Comparison of ENCODE assay signal across 1 cellular context in genomic region chr1:228452194-228453021, GRCh38.
TF ChIP-seq lines count a peak whose summit lies in the region.

No MANE protein-coding gene starts in this region.

TF ChIP-seq in HEK293, 187 proteins besides CTCF, POLR2A, EP300 and RAD21 (continued from another document):
- 0 out of 2 replicates have a peak, but pooled peaks have one; percentile 44 for TF ChIP-seq INSM2 (tag by site-specific recombination; IDR thresholded peaks at IDR 0.05)
- TF ChIP-seq ZBTB8A (tag by site-specific recombination; IDR thresholded peaks at IDR 0.05) = no peak
- no peak for TF ChIP-seq PRDM2 (tag by site-specific recombination; IDR thresholded peaks at IDR 0.05; ENCODE audit: borderline replicate concordance)
- TF ChIP-seq ZNF302 (tag by site-specific recombination; IDR thresholded peaks at IDR 0.05; ENCODE audit: low read depth) = no peak
- no peak for TF ChIP-seq ZNF140 (tag by site-specific recombination; IDR thresholded peaks at IDR 0.05)
- no peak for TF ChIP-seq YY1 (tag by site-specific recombination; IDR thresholded peaks at IDR 0.05)
- no peak for TF ChIP-seq ZNF354C (tag by site-specific recombination; IDR thresholded peaks at IDR 0.05; ENCODE audit: borderline replicate concordance, low read depth)
- no peak for TF ChIP-seq ZNF704 (tag by site-specific recombination; IDR thresholded peaks at IDR 0.05)
- no peak for TF ChIP-seq SP2 (tag by site-specific recombination; IDR thresholded peaks at IDR 0.05)
- TF ChIP-seq ZBTB20 (tag by site-specific recombination; IDR thresholded peaks at IDR 0.05) = no peak
- no peak for TF ChIP-seq SALL2 (tag by site-specific recombination; IDR thresholded peaks at IDR 0.05; ENCODE audit: borderline replicate concordance)
- TF ChIP-seq ZNF623 (tag by site-specific recombination; IDR thresholded peaks at IDR 0.05) = no peak
- TF ChIP-seq ZFP3 (tag by site-specific recombination; IDR thresholded peaks at IDR 0.05; ENCODE audit: low read depth) = no peak
- TF ChIP-seq ZNF157 (tag by site-specific recombination; IDR thresholded peaks at IDR 0.05) = no peak
- peak; percentile 31; the same call in 1 of the 2 replicates for TF ChIP-seq HIC1 (tag by site-specific recombination; IDR thresholded peaks at IDR 0.05)
- no peak for TF ChIP-seq SP3 (tag by site-specific recombination; IDR thresholded peaks at IDR 0.05)
- TF ChIP-seq ELK4 (IDR thresholded peaks at IDR 0.05; ENCODE audit: borderline replicate concordance, low read depth, low read length) = no peak
- no peak for TF ChIP-seq ZNF266 (tag by site-specific recombination; IDR thresholded peaks at IDR 0.05; ENCODE audit: low read depth)
- no peak for TF ChIP-seq ZNF600 (tag by site-specific recombination; IDR thresholded peaks at IDR 0.05)
- no peak for TF ChIP-seq ZNF580 (tag by site-specific recombination; IDR thresholded peaks at IDR 0.05)
- no peak for TF ChIP-seq ZNF624 (tag by site-specific recombination; IDR thresholded peaks at IDR 0.05)
- TF ChIP-seq ZNF148 (tag by site-specific recombination; IDR thresholded peaks at IDR 0.05; ENCODE audit: borderline replicate concordance) = no peak
